28 cellular contexts compared by ENCODE assay signal in the genomic region with DNA sequence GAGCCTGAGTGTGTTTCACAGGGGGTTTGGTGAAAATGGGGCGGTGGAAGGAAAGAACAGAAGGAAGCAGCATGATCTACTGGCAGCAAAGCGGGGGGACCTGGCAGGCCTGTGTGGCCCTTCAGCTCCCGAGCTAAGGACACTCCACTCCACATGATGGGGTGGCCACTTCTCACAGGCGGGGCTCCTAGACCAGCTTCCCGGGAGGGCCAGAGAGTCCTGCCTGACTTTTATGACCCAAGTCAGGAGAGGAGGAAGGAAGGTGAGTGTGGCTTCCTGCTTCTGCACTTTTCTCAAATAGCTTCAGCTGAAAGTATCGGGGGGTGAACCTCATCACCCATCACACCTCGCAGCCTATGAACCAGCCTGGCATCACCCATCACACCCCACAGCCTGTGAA.
"Had no signal": no experiment of that assay in that cellular context is flagged by ENCODE, and none has a peak within 500 bp of the region (broad histone marks: within the 10 kb centered on the region; RNA-seq: fewer than 3 reads in every experiment).

No MANE protein-coding gene starts in this region.

- H3K4me3 Mint-ChIP-seq: central memory CD8-positive, alpha-beta T cell; immature natural killer cell; memory B cell; mesothelial cell of epicardium; naive B cell; natural killer cell treated with Interleukin-12 subunit alpha and Interleukin-12 subunit beta and Interleukin-15 and Interleukin-18, amount 100 ng/mL, for 72 hours; stimulated activated memory B cell treated with anti-CD40 and anti-IgM and Interleukin-4, amounts not matched to agents 10 μg/mL and 1 μg/mL and 100 μg/mL, for 72 hours; stimulated activated naive CD8-positive, alpha-beta T cell treated with anti-CD3 and anti-CD28 coated beads, Interleukin-15, Interleukin-2, amounts not matched to agents 100 ng/mL and 50 ng/mL, for 24 hours had no signal

- H3K4me1 ChIP-seq: psoas muscle, sigmoid colon, tibial nerve had no signal

- H3K36me3 ChIP-seq: esophagus muscularis mucosa, heart right ventricle, sigmoid colon, thoracic aorta, tibial nerve, upper lobe of left lung had no signal

- DNase-seq: cortex of kidney; effector CD4-positive, alpha-beta T cell; foreskin melanocyte; glutamatergic neuron; heart right ventricle; hypothalamus; immature natural killer cell; islet precursor cell; kidney glomerular epithelial cell; mucosa of descending colon; naive B cell; nucleus accumbens; psoas muscle; right cardiac atrium; sigmoid colon; stimulated activated CD4-positive, alpha-beta T cell treated with anti-CD3 and anti-CD28 coated beads, Interleukin-4, amount 100 ng/mL, for 4 hours had no signal

- H3K4me3 ChIP-seq: esophagus muscularis mucosa, heart right ventricle, lung, mucosa of descending colon, psoas muscle, sigmoid colon, thoracic aorta, tibial nerve, upper lobe of left lung had no signal

- H3K27me3 ChIP-seq: tibial nerve, upper lobe of left lung had no signal

- H3K27ac Mint-ChIP-seq: immature natural killer cell; memory B cell; mesothelial cell of epicardium; naive B cell; natural killer cell treated with Interleukin-12 subunit alpha and Interleukin-12 subunit beta and Interleukin-15 and Interleukin-18, amount 100 ng/mL, for 72 hours; stimulated activated memory B cell treated with anti-CD40 and anti-IgM and Interleukin-4, amounts not matched to agents 10 μg/mL and 1 μg/mL and 100 μg/mL, for 72 hours; stimulated activated naive CD8-positive, alpha-beta T cell treated with anti-CD3 and anti-CD28 coated beads, Interleukin-15, Interleukin-2, amounts not matched to agents 100 ng/mL and 50 ng/mL, for 24 hours had no signal

- H3K9me3 ChIP-seq: esophagus muscularis mucosa, heart right ventricle, mucosa of descending colon, psoas muscle, sigmoid colon, thoracic aorta, tibial nerve, upper lobe of left lung had no signal

- H3K27ac ChIP-seq: epithelial cell of prostate, esophagus muscularis mucosa, heart right ventricle, psoas muscle, sigmoid colon, thoracic aorta, tibial nerve, upper lobe of left lung had no signal

- ATAC-seq: heart right ventricle; mucosa of descending colon; natural killer cell treated with Interleukin-12 subunit alpha and Interleukin-12 subunit beta and Interleukin-15 and Interleukin-18, amount 100 ng/mL, for 72 hours; psoas muscle; right cardiac atrium; stimulated activated memory B cell treated with anti-CD40 and anti-IgM and Interleukin-4, amounts not matched to agents 10 μg/mL and 1 μg/mL and 100 μg/mL, for 72 hours had no signal

- H3K36me3 Mint-ChIP-seq: immature natural killer cell; memory B cell; mesothelial cell of epicardium; natural killer cell treated with Interleukin-12 subunit alpha and Interleukin-12 subunit beta and Interleukin-15 and Interleukin-18, amount 100 ng/mL, for 72 hours; stimulated activated memory B cell treated with anti-CD40 and anti-IgM and Interleukin-4, amounts not matched to agents 10 μg/mL and 1 μg/mL and 100 μg/mL, for 72 hours had no signal

- H3K9me3 Mint-ChIP-seq: central memory CD8-positive, alpha-beta T cell; memory B cell; mesothelial cell of epicardium; natural killer cell treated with Interleukin-12 subunit alpha and Interleukin-12 subunit beta and Interleukin-15 and Interleukin-18, amount 100 ng/mL, for 72 hours; stimulated activated memory B cell treated with anti-CD40 and anti-IgM and Interleukin-4, amounts not matched to agents 10 μg/mL and 1 μg/mL and 100 μg/mL, for 72 hours; stimulated activated naive CD8-positive, alpha-beta T cell treated with anti-CD3 and anti-CD28 coated beads, Interleukin-15, Interleukin-2, amounts not matched to agents 100 ng/mL and 50 ng/mL, for 24 hours had no signal
